In genomic region chr6:17336425-17336824, GRCh38 we compare ENCODE assay signal across 15 cellular contexts. TPM values are rescaled to one million over a fixed set of nuclear protein-coding genes. Genes with fewer than 3 reads are reported as not detected.
"Had no signal": no experiment of that assay in that cellular context is flagged by ENCODE, and none has a peak within 500 bp of the region (broad histone marks: within the 10 kb centered on the region; RNA-seq: fewer than 3 reads in every experiment).

No MANE protein-coding gene starts in this region.

- H3K4me3 Mint-ChIP-seq: activated B cell treated with CpG ODN at 0.5 μM for 24 hours; activated CD4-positive, alpha-beta T cell treated with anti-CD3 and anti-CD28 coated beads, Interleukin-2, amount 10 ng/mL, durations not matched to agents 7 days and 5 days; activated naive CD4-positive, alpha-beta T cell treated with anti-CD3 and anti-CD28 coated beads, Interleukin-2, amount 50 U/mL, for 24 hours; natural killer cell treated with Interleukin-12 subunit alpha and Interleukin-12 subunit beta and Interleukin-15 and Interleukin-18, amount 100 ng/mL, for 72 hours; T-helper 1 cell treated with Interleukin-12 subunit alpha and Interleukin-12 subunit beta and Interleukin-4 antibody, amounts not matched to agents 30 μg/mL and 1 μg/mL, for 36 hours; type B pancreatic cell had no signal

- H3K4me1 ChIP-seq: left lung had no signal

- H3K27me3 Mint-ChIP-seq: activated B cell treated with CpG ODN at 0.5 μM for 24 hours; activated CD4-positive, alpha-beta T cell treated with anti-CD3 and anti-CD28 coated beads, Interleukin-2, amount 10 ng/mL, durations not matched to agents 7 days and 5 days; activated naive CD4-positive, alpha-beta T cell treated with anti-CD3 and anti-CD28 coated beads, Interleukin-2, amount 50 U/mL, for 24 hours; type B pancreatic cell had no signal

- H3K27me3 ChIP-seq: left lung had no signal

- H3K36me3 ChIP-seq: left lung had no signal

- H3K4me3 ChIP-seq: left lung had no signal

- DNase-seq: activated B cell treated with CpG ODN at 0.5 μM for 24 hours; activated CD4-positive, alpha-beta T cell treated with anti-CD3 and anti-CD28 coated beads, Interleukin-2, amount 10 ng/mL, durations not matched to agents 7 days and 5 days; activated effector memory CD4-positive, alpha-beta T cell treated with Interleukin-2 at 50 U/mL for 16 hours; amygdala; islet precursor cell; left lung; occipital lobe; stimulated activated CD4-positive, alpha-beta T cell treated with anti-CD3 and anti-CD28 coated beads, Interleukin-12 subunit alpha, Interleukin-12 subunit beta, amount 100 ng/mL, for 4 hours; stimulated activated naive CD4-positive, alpha-beta T cell had no signal

- FAIRE-seq: bronchial epithelial cell had no signal

- ATAC-seq: left lung; natural killer cell treated with Interleukin-12 subunit alpha and Interleukin-12 subunit beta and Interleukin-15 and Interleukin-18, amount 100 ng/mL, for 72 hours had no signal

- H3K27ac ChIP-seq: left lung had no signal

- H3K9me3 Mint-ChIP-seq: natural killer cell treated with Interleukin-12 subunit alpha and Interleukin-12 subunit beta and Interleukin-15 and Interleukin-18, amount 100 ng/mL, for 72 hours had no signal

- H3K27ac Mint-ChIP-seq: activated B cell treated with CpG ODN at 0.5 μM for 24 hours; activated CD4-positive, alpha-beta T cell treated with anti-CD3 and anti-CD28 coated beads, Interleukin-2, amount 10 ng/mL, durations not matched to agents 7 days and 5 days; activated naive CD4-positive, alpha-beta T cell treated with anti-CD3 and anti-CD28 coated beads, Interleukin-2, amount 50 U/mL, for 24 hours; natural killer cell treated with Interleukin-12 subunit alpha and Interleukin-12 subunit beta and Interleukin-15 and Interleukin-18, amount 100 ng/mL, for 72 hours; T-helper 1 cell treated with Interleukin-12 subunit alpha and Interleukin-12 subunit beta and Interleukin-4 antibody, amounts not matched to agents 30 μg/mL and 1 μg/mL, for 36 hours; type B pancreatic cell had no signal

- H3K36me3 Mint-ChIP-seq: activated naive CD4-positive, alpha-beta T cell treated with anti-CD3 and anti-CD28 coated beads, Interleukin-2, amount 50 U/mL, for 24 hours; type B pancreatic cell had no signal

- H3K4me1 Mint-ChIP-seq: activated B cell treated with CpG ODN at 0.5 μM for 24 hours; activated CD4-positive, alpha-beta T cell treated with anti-CD3 and anti-CD28 coated beads, Interleukin-2, amount 10 ng/mL, durations not matched to agents 7 days and 5 days; activated naive CD4-positive, alpha-beta T cell treated with anti-CD3 and anti-CD28 coated beads, Interleukin-2, amount 50 U/mL, for 24 hours had no signal

RNA-seq across cellular contexts. Expression of gene RBM24, which starts 55.3 kb away (rescaled TPM):
- total RNA-seq: activated B cell treated with CpG ODN at 0.5 μM for 24 hours; activated CD4-positive, alpha-beta T cell treated with anti-CD3 and anti-CD28 coated beads, Interleukin-2, amount 10 ng/mL, durations not matched to agents 7 days and 5 days; activated CD8-positive, alpha-beta memory T cell treated with anti-CD3 and anti-CD28 coated beads for 36 hours; natural killer cell treated with Interleukin-12 subunit alpha and Interleukin-12 subunit beta and Interleukin-15 and Interleukin-18, amount 100 ng/mL, for 72 hours had no signal

RNA-seq across cellular contexts. Expression of gene CAP2, which starts 57.0 kb away (rescaled TPM):
- total RNA-seq: activated B cell treated with CpG ODN at 0.5 μM for 24 hours; activated CD4-positive, alpha-beta T cell treated with anti-CD3 and anti-CD28 coated beads, Interleukin-2, amount 10 ng/mL, durations not matched to agents 7 days and 5 days; activated CD8-positive, alpha-beta memory T cell treated with anti-CD3 and anti-CD28 coated beads for 36 hours; natural killer cell treated with Interleukin-12 subunit alpha and Interleukin-12 subunit beta and Interleukin-15 and Interleukin-18, amount 100 ng/mL, for 72 hours had no signal
